ENCODE assay signal across 17 cellular contexts in genomic region chrX:71563921-71564320, GRCh38. TPM values are rescaled to one million over a fixed set of nuclear protein-coding genes. Genes with fewer than 3 reads are reported as not detected.
"Had no signal": no experiment of that assay in that cellular context is flagged by ENCODE, and none has a peak within 500 bp of the region (broad histone marks: within the 10 kb centered on the region; RNA-seq: fewer than 3 reads in every experiment).

No MANE protein-coding gene starts in this region.

- H3K4me3 ChIP-seq: esophagus muscularis mucosa, left ventricle myocardium inferior, thyroid gland had no signal

- H3K4me3 Mint-ChIP-seq: activated CD8-positive, alpha-beta T cell treated with anti-CD3 and anti-CD28 coated beads, Interleukin-2, amount 10 ng/mL, durations not matched to agents 7 days and 5 days; activated T-helper 1 cell treated with anti-CD3 and anti-CD28 coated beads, Interleukin-12 subunit alpha, Interleukin-12 subunit beta, Interleukin-2, Interleukin-4 antibody, amounts not matched to agents 30 ng/mL and 10 ng/mL and 1 ng/mL, durations not matched to agents 14 hours and 24 hours and 36 hours; natural killer cell treated with Interleukin-12 subunit alpha and Interleukin-12 subunit beta and Interleukin-15 and Interleukin-18, amount 100 ng/mL, for 72 hours; stimulated activated naive B cell treated with anti-CD40 and anti-IgM and Interleukin-4, amounts not matched to agents 10 μg/mL and 1 μg/mL and 100 μg/mL, for 72 hours; WTC11 had no signal

- FAIRE-seq: kidney, TTC549 had no signal

- DNase-seq: activated CD4-positive, alpha-beta T cell treated with anti-CD3 and anti-CD28 coated beads for 48 hours; activated CD8-positive, alpha-beta memory T cell treated with anti-CD3 and anti-CD28 coated beads, Interleukin-2, amount 50 U/mL, for 4 hours; activated CD8-positive, alpha-beta T cell treated with anti-CD3 and anti-CD28 coated beads, Interleukin-2, amount 10 ng/mL, durations not matched to agents 7 days and 5 days; hippocampal formation; kidney; left ventricle myocardium inferior; mesenchymal stem cell; stimulated activated CD4-positive, alpha-beta T cell treated with anti-CD3 and anti-CD28 coated beads, Interleukin-2, amount 100 ng/mL, for 48 hours; stimulated activated naive B cell treated with anti-CD40 and anti-IgM and Interleukin-4, amounts not matched to agents 10 μg/mL and 1 μg/mL and 100 μg/mL, for 72 hours; thyroid gland had no signal

- H3K27ac Mint-ChIP-seq: activated CD8-positive, alpha-beta T cell treated with anti-CD3 and anti-CD28 coated beads, Interleukin-2, amount 10 ng/mL, durations not matched to agents 7 days and 5 days; activated T-helper 1 cell treated with anti-CD3 and anti-CD28 coated beads, Interleukin-12 subunit alpha, Interleukin-12 subunit beta, Interleukin-2, Interleukin-4 antibody, amounts not matched to agents 30 ng/mL and 10 ng/mL and 1 ng/mL, durations not matched to agents 14 hours and 24 hours and 36 hours; natural killer cell treated with Interleukin-12 subunit alpha and Interleukin-12 subunit beta and Interleukin-15 and Interleukin-18, amount 100 ng/mL, for 72 hours; stimulated activated naive B cell treated with anti-CD40 and anti-IgM and Interleukin-4, amounts not matched to agents 10 μg/mL and 1 μg/mL and 100 μg/mL, for 72 hours; WTC11 had no signal

- H3K27ac ChIP-seq: esophagus muscularis mucosa, left ventricle myocardium inferior, thyroid gland had no signal

- H3K4me1 ChIP-seq: thyroid gland had no signal

- H3K27me3 Mint-ChIP-seq: natural killer cell treated with Interleukin-12 subunit alpha and Interleukin-12 subunit beta and Interleukin-15 and Interleukin-18, amount 100 ng/mL, for 72 hours; stimulated activated naive B cell treated with anti-CD40 and anti-IgM and Interleukin-4, amounts not matched to agents 10 μg/mL and 1 μg/mL and 100 μg/mL, for 72 hours had no signal

- H3K4me1 Mint-ChIP-seq: stimulated activated naive B cell treated with anti-CD40 and anti-IgM and Interleukin-4, amounts not matched to agents 10 μg/mL and 1 μg/mL and 100 μg/mL, for 72 hours; WTC11 had no signal

- H3K9me3 Mint-ChIP-seq: activated T-helper 1 cell treated with anti-CD3 and anti-CD28 coated beads, Interleukin-12 subunit alpha, Interleukin-12 subunit beta, Interleukin-2, Interleukin-4 antibody, amounts not matched to agents 30 ng/mL and 10 ng/mL and 1 ng/mL, durations not matched to agents 14 hours and 24 hours and 36 hours; natural killer cell treated with Interleukin-12 subunit alpha and Interleukin-12 subunit beta and Interleukin-15 and Interleukin-18, amount 100 ng/mL, for 72 hours; stimulated activated naive B cell treated with anti-CD40 and anti-IgM and Interleukin-4, amounts not matched to agents 10 μg/mL and 1 μg/mL and 100 μg/mL, for 72 hours; WTC11 had no signal

- H3K9me3 ChIP-seq: esophagus muscularis mucosa, left ventricle myocardium inferior, thyroid gland had no signal

- H3K27me3 ChIP-seq: esophagus muscularis mucosa, thyroid gland had no signal

- ATAC-seq: activated CD8-positive, alpha-beta T cell treated with anti-CD3 and anti-CD28 coated beads, Interleukin-2, amount 10 ng/mL, durations not matched to agents 7 days and 5 days; natural killer cell treated with Interleukin-12 subunit alpha and Interleukin-12 subunit beta and Interleukin-15 and Interleukin-18, amount 100 ng/mL, for 72 hours; WTC11 had no signal

RNA-seq across cellular contexts. Expression of gene CXCR3, which starts 54.4 kb away (rescaled TPM):
- total RNA-seq: left ventricle myocardium inferior, skeletal muscle tissue, urinary bladder had no signal
